ENCODE assay signal across 8 cellular contexts in the genomic region with DNA sequence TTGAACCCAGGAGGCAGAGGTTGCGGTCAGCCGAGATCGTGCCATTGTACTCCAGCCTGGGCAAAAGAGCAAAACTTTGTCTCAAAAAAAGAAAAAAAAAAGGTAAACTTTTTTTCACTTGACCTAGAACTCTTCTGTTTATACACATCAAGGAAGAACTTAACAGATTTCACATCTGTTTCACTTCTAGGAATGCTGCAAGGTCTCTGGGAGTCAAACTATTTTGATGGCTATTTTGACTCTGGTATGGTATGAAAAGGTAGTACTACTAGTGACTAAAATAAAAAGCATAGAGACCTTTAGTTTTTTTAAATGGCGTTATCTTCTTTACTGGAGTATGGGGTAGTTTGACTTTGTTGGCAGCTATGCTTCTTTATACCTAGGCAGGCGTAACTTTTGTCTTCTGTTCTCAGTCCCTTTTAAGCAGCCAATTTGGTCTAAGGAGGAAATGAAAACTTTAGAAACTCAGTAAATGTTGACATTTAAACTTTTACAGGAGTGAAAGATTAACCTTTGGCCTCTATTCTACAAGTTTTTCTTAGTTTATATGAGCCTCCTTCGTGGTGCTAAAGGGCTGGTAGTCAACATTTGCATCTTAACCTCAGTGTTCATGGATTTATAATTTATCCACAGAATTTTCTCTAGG. TPM values are rescaled to one million over a fixed set of nuclear protein-coding genes. Genes with fewer than 3 reads are reported as not detected.
A peak's percentile ranks its signal among the peaks of the same experiment; 100 is the strongest.
DNase-seq lines count a peak whose midpoint lies in the region; ATAC-seq, FAIRE-seq and TF ChIP-seq lines count a peak whose summit lies in the region.
"Not testable (repeated sequence)": the region's sequence is repeated elsewhere in the genome, so short reads cannot be mapped to it uniquely, and the experiment has no call there.

No MANE protein-coding gene starts in this region.

- peaks cover 31% of the 10 kb centered on the region for H3K4me1 ChIP-seq in CD4-positive, alpha-beta memory T cell (ENCODE audit: insufficient read depth, low read length)
- H3K4me1 ChIP-seq in GM23338 (ENCODE audit: insufficient read depth); adipocyte (ENCODE audit: control insufficient read depth, insufficient read depth, low read length): not testable (repeated sequence)
- H3K4me1 ChIP-seq in pancreas, result peaks cover 0 to 17% (median 6%) of the 10 kb centered on the region in 3 donors

- POLR2A ChIA-PET in CD4-positive, alpha-beta memory T cell (lab: Charles Lee; ENCODE audit: partially characterized antibody), result not testable (repeated sequence)

- not testable (repeated sequence) for H3K27ac ChIP-seq in CD4-positive, alpha-beta memory T cell (ENCODE audit: low read depth, low read length); GM23338 (ENCODE audit: low read depth)
- H3K27ac ChIP-seq in pancreas, result peak overlapping the region in 2 of 4 donors; percentile 31 to 66

- not testable (repeated sequence) for H3K27me3 ChIP-seq in CD4-positive, alpha-beta memory T cell (ENCODE audit: insufficient read depth, low read length); GM23338 (ENCODE audit: insufficient read depth); adipocyte (replicated peaks; ENCODE audit: control insufficient read depth, insufficient read depth, low read length); pancreas

- not testable (repeated sequence) for DNase-seq in CD4-positive, alpha-beta memory T cell; GM23338 (ENCODE audit: low spot score); T-helper 17 cell; left colon; pancreas
- peak; percentile 16 for DNase-seq in adipocyte (ENCODE audit: low read depth)

- H3K27me3 Mint-ChIP-seq in CD4-positive, alpha-beta memory T cell; GM23338 (ENCODE audit: insufficient read depth, low read depth, poor library complexity); T-helper 17 cell: not testable (repeated sequence)

- H4K20me1 ChIP-seq in GM23338 (replicated peaks; ENCODE audit: insufficient read depth), result peaks cover 18% of the 10 kb centered on the region

- not testable (repeated sequence) for H3K9ac ChIP-seq in adipocyte (ENCODE audit: low read length)

- intact Hi-C loops in CD4-positive, alpha-beta memory T cell (cut with micrococcal nuclease); left colon (cut with DNase I, micrococcal nuclease); pancreas (cut with DNase I): not testable (repeated sequence)

- 39 to 43% methylated on average over 6 of the region's 6 CpGs for WGBS in pancreas, 2 donors

- CTCF ChIA-PET in CD4-positive, alpha-beta memory T cell (lab: Charles Lee; ENCODE audit: partially characterized antibody), result not testable (repeated sequence)

- H3K4me1 Mint-ChIP-seq in CD4-positive, alpha-beta memory T cell, result peaks cover 27 to 55% (median 34%) of the 10 kb centered on the region in 4 donors
- not testable (repeated sequence) for H3K4me1 Mint-ChIP-seq in GM23338
- peaks cover 25% of the 10 kb centered on the region for H3K4me1 Mint-ChIP-seq in T-helper 17 cell

- H3K9me3 Mint-ChIP-seq in CD4-positive, alpha-beta memory T cell; GM23338: not testable (repeated sequence)

- H3K36me3 ChIP-seq in CD4-positive, alpha-beta memory T cell (ENCODE audit: insufficient read depth, low read length); GM23338 (ENCODE audit: insufficient read depth); adipocyte (ENCODE audit: control insufficient read depth, insufficient read depth, low read length, severe bottlenecking); pancreas: not testable (repeated sequence)

- ATAC-seq in GM18909 (IDR thresholded peaks at IDR 0.05; ENCODE audit: poor library complexity, unreplicated experiment) (peak; percentile 66), HG03378 (IDR thresholded peaks at IDR 0.05; ENCODE audit: unreplicated experiment) (peak; percentile 61), left colon (peak; percentile 70), pancreas (peak; percentile 27 to 54 (median 39))
- not testable (repeated sequence) for ATAC-seq in GM23338, T-helper 17 cell

- H3K4me3 Mint-ChIP-seq in CD4-positive, alpha-beta memory T cell, result peak overlapping the region in 2 of 8 donors; percentile 13 to 29
- H3K4me3 Mint-ChIP-seq in GM23338, result not testable (repeated sequence)
- H3K4me3 Mint-ChIP-seq in T-helper 17 cell, result peak overlapping the region; percentile 9

- not testable (repeated sequence) for TF ChIP-seq CTCF in GM23338 (conservative IDR thresholded peaks at IDR 0.05; ENCODE audit: low read depth in 2 of 2); pancreas (IDR thresholded peaks at IDR 0.05)

- 0 out of 2 replicates have a peak overlapping the region, but pooled peaks have one; percentile 8 for H3K4me2 ChIP-seq in GM23338

- H3K4me3 ChIP-seq in CD4-positive, alpha-beta memory T cell (ENCODE audit: low read length in 2 of 2); GM23338; adipocyte (ENCODE audit: low read length); pancreas: not testable (repeated sequence)

- H3K36me3 Mint-ChIP-seq in CD4-positive, alpha-beta memory T cell; GM23338 (ENCODE audit: low read depth); T-helper 17 cell (ENCODE audit: low read depth): not testable (repeated sequence)

- H3K27ac Mint-ChIP-seq in CD4-positive, alpha-beta memory T cell, result peak overlapping the region in 5 of 7 donors; percentile 1 to 78 (median 48)
- H3K27ac Mint-ChIP-seq in GM23338 (peak overlapping the region; percentile 83; the same call in 1 of the 2 replicates), T-helper 17 cell (peak overlapping the region; percentile 6)

- H3K9me3 ChIP-seq in CD4-positive, alpha-beta memory T cell (ENCODE audit: control insufficient read depth in 1 of 2, low read length in 2 of 2); T-helper 17 cell (ENCODE audit: control insufficient read depth, low read length, poor library complexity, severe bottlenecking); adipocyte (ENCODE audit: control insufficient read depth, low read length); pancreas: not testable (repeated sequence)

- H3K79me2 ChIP-seq in GM23338 (replicated peaks; ENCODE audit: insufficient read depth), result peaks cover 98% of the 10 kb centered on the region

- FAIRE-seq in pancreas (lab: Jason Lieb, UNC), result not testable (repeated sequence)

- not testable (repeated sequence) for H3K9me2 ChIP-seq in GM23338 (ENCODE audit: insufficient read depth)

- not testable (repeated sequence) for H3F3A ChIP-seq in GM23338 (replicated peaks; ENCODE audit: low read depth)

- not testable (repeated sequence) for H2AFZ ChIP-seq in GM23338

RNA-seq across cellular contexts. Expression of gene TLK2, which starts 28.7 kb away (rescaled TPM):
- 10 to 100 TPM; 64.3 to 67.7 TPM for total RNA-seq in CD4-positive, alpha-beta memory T cell
- polyA plus RNA-seq in CD4-positive, alpha-beta memory T cell, result 10 to 100 TPM in 1 of 2 donors, 1 to 10 TPM in 1; 2.4 to 15.9 TPM
- 41.7 and 56.1 TPM in 2 replicates for total RNA-seq in GM23338 (2014; rRNA removed; shearing (Covaris generic))
- 17.3 and 19.6 TPM in 2 replicates for polyA plus RNA-seq in GM23338 (2016; fragmentation: Nextera tagmentation; extraction: Ambion mirVana)
- 10 to 100 TPM; 49.4 to 68.5 TPM for total RNA-seq in T-helper 17 cell
- 10 to 100 TPM; 40.5 to 51.6 TPM for total RNA-seq in left colon
- total RNA-seq in pancreas, result 10 to 100 TPM; 10.9 to 19.3 (median 13.6) TPM
- 1 to 10 TPM; 6.2 to 9.9 TPM for polyA plus RNA-seq in pancreas

Comparison
In these comparisons a context has a peak if more than half of its experiments do, and no peak if none do; other contexts are left out.
1. H3K27ac Mint-ChIP-seq: peak in every context shown above with its lines; median percentile 83 in GM23338; 48 in CD4-positive, alpha-beta memory T cell; 6 in T-helper 17 cell.